18 cellular contexts compared by ENCODE assay signal in the genomic region with DNA sequence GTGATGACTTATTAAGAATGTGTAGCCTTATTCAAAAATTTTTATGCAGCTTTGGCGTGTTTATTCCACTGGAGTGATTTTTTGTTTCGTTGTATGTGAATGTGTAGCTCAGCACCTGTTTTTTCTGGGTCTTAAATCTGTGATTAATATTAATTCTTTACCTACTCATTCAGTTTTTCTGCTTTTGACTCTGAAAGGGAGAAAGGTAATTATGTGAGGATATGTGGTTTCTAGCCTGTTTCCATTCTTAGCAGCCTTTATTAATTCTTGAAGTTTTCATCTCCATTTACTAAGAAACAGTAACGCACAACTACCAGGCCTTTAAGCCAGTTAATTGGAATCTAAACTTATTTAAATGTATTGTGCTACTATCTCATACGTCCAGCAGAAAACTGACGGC. TPM values are rescaled to one million over a fixed set of nuclear protein-coding genes. Genes with fewer than 3 reads are reported as not detected.
A peak's percentile ranks its signal among the peaks of the same experiment; 100 is the strongest.
DNase-seq lines count a peak whose midpoint lies in the region; ATAC-seq and TF ChIP-seq lines count a peak whose summit lies in the region.
"Had no signal": no experiment of that assay in that cellular context is flagged by ENCODE, and none has a peak within 500 bp of the region (broad histone marks: within the 10 kb centered on the region; RNA-seq: fewer than 3 reads in every experiment).

No MANE protein-coding gene starts in this region.

- peak; percentile 39 for ATAC-seq in activated CD4-positive, alpha-beta T cell treated with anti-CD3 and anti-CD28 coated beads for 36 hours
- no peak for ATAC-seq in T-helper 17 cell

- H3K27me3 Mint-ChIP-seq in activated CD4-positive, alpha-beta T cell treated with anti-CD3 and anti-CD28 coated beads for 36 hours = no peaks in the 10 kb centered on the region
- H3K27me3 Mint-ChIP-seq in CD8-positive, alpha-beta memory T cell = no peaks in the 10 kb centered on the region
- no peaks in the 10 kb centered on the region for H3K27me3 Mint-ChIP-seq in T-helper 17 cell
- peaks cover 5% of the 10 kb centered on the region for H3K27me3 Mint-ChIP-seq in nephron progenitor cell (ENCODE audit: low read depth, poor library complexity)

- H3K4me3 Mint-ChIP-seq in activated CD4-positive, alpha-beta T cell treated with anti-CD3 and anti-CD28 coated beads for 36 hours = no peak overlapping the region
- no peak overlapping the region for H3K4me3 Mint-ChIP-seq in CD8-positive, alpha-beta memory T cell
- no peak overlapping the region for H3K4me3 Mint-ChIP-seq in T-helper 17 cell
- H3K4me3 Mint-ChIP-seq in nephron progenitor cell = no peak overlapping the region
- H3K4me3 Mint-ChIP-seq: H9 had no signal

- H3K36me3 Mint-ChIP-seq in activated CD4-positive, alpha-beta T cell treated with anti-CD3 and anti-CD28 coated beads for 36 hours (ENCODE audit: low read depth) = peaks cover 45% of the 10 kb centered on the region
- H3K36me3 Mint-ChIP-seq in CD8-positive, alpha-beta memory T cell = peaks cover 8 to 61% (median 20%) of the 10 kb centered on the region in 3 donors
- H3K36me3 Mint-ChIP-seq in T-helper 17 cell (ENCODE audit: low read depth) (peaks cover 4% of the 10 kb centered on the region), nephron progenitor cell (ENCODE audit: low read depth) (peaks cover 31% of the 10 kb centered on the region)

- H3K4me3 ChIP-seq in CD8-positive, alpha-beta memory T cell (ENCODE audit: low read length) = no peak overlapping the region
- H3K4me3 ChIP-seq in tibial artery = no peak overlapping the region
- H3K4me3 ChIP-seq: BLaER1, MG63 had no signal

- H3K9me3 ChIP-seq in CD8-positive, alpha-beta memory T cell (ENCODE audit: low read length) = no peaks in the 10 kb centered on the region
- H3K9me3 ChIP-seq in T-helper 17 cell (ENCODE audit: control insufficient read depth, low read length, poor library complexity, severe bottlenecking) (no peaks in the 10 kb centered on the region), tibial artery (no peaks in the 10 kb centered on the region)
- H3K9me3 ChIP-seq: BLaER1, MG63 had no signal

- TF ChIP-seq CTCF in nephron progenitor cell (IDR thresholded peaks at IDR 0.05) = no peak
- no peak for TF ChIP-seq CTCF in tibial artery (IDR thresholded peaks at IDR 0.05)

- CTCF ChIA-PET in activated CD4-positive, alpha-beta T cell treated with anti-CD3 and anti-CD28 coated beads for 36 hours (lab: Charles Lee) = interaction anchor here (0.7 kb wide), 1 partner anchor 48 kb away, joined by 3 read pairs; the partner anchor contains the start of gene CNEP1R1
- CTCF ChIA-PET in CD8-positive, alpha-beta memory T cell (lab: Charles Lee) = no interaction called here

- no peaks in the 10 kb centered on the region for H3K27me3 ChIP-seq in CD8-positive, alpha-beta memory T cell (ENCODE audit: insufficient read depth, low read length, poor library complexity, severe bottlenecking)
- no peaks in the 10 kb centered on the region for H3K27me3 ChIP-seq in tibial artery
- H3K27me3 ChIP-seq: BLaER1, MG63 had no signal

- H3K27ac Mint-ChIP-seq in activated CD4-positive, alpha-beta T cell treated with anti-CD3 and anti-CD28 coated beads for 36 hours = peak overlapping the region; percentile 23
- peak overlapping the region in 5 of 8 donors; percentile 3 to 56 (median 39) for H3K27ac Mint-ChIP-seq in CD8-positive, alpha-beta memory T cell
- H3K27ac Mint-ChIP-seq in T-helper 17 cell (peak overlapping the region; percentile 51), nephron progenitor cell (peak overlapping the region; percentile 89)

- POLR2A ChIA-PET in activated CD4-positive, alpha-beta T cell treated with anti-CD3 and anti-CD28 coated beads for 36 hours (lab: Charles Lee) = no interaction called here
- POLR2A ChIA-PET in CD8-positive, alpha-beta memory T cell (lab: Charles Lee) = no interaction called here

- H3K27ac ChIP-seq in CD8-positive, alpha-beta memory T cell (ENCODE audit: low read depth, low read length) = no peak overlapping the region
- no peak overlapping the region for H3K27ac ChIP-seq in tibial artery
- H3K27ac ChIP-seq: BLaER1 had no signal

- peaks cover 41% of the 10 kb centered on the region for H3K4me1 Mint-ChIP-seq in activated CD4-positive, alpha-beta T cell treated with anti-CD3 and anti-CD28 coated beads for 36 hours
- H3K4me1 Mint-ChIP-seq in CD8-positive, alpha-beta memory T cell = peaks cover 32 to 58% (median 45%) of the 10 kb centered on the region in 3 donors
- H3K4me1 Mint-ChIP-seq in T-helper 17 cell (peaks cover 28% of the 10 kb centered on the region), nephron progenitor cell (peaks cover 16% of the 10 kb centered on the region)

- no peak for DNase-seq in activated CD4-positive, alpha-beta T cell treated with anti-CD3 and anti-CD28 coated beads for 36 hours
- no peak for DNase-seq in activated CD4-positive, alpha-beta T cell treated with anti-CD3 and anti-CD28 coated beads for 48 hours
- DNase-seq in CD8-positive, alpha-beta memory T cell = no peak
- DNase-seq in T-helper 17 cell (no peak), nephron progenitor cell (no peak), tibial artery (no peak)
- no peak for DNase-seq in NK-92 treated with Interleukin-12 subunit alpha and Interleukin-12 subunit beta, amount 100 ng/mL, for 24 hours (lab: John Stamatoyannopoulos, UW)
- DNase-seq in stimulated activated naive CD4-positive, alpha-beta T cell (lab: John Stamatoyannopoulos, UW) = no peak
- DNase-seq: DMS 273 treated with DMSO at 0.1 percent for 48 hours, GDM1, H9, MG63, NCI-H1092, NCI-H1694, NCI-H2227 treated with DMSO at 0.1 percent for 48 hours, NCI-H524, Right ventricle myocardium superior had no signal

- H3K9me3 Mint-ChIP-seq in activated CD4-positive, alpha-beta T cell treated with anti-CD3 and anti-CD28 coated beads for 36 hours (ENCODE audit: low read depth) = no peaks in the 10 kb centered on the region
- H3K9me3 Mint-ChIP-seq in CD8-positive, alpha-beta memory T cell = no peaks in the 10 kb centered on the region
- H3K9me3 Mint-ChIP-seq in nephron progenitor cell = no peaks in the 10 kb centered on the region
- H3K9me3 Mint-ChIP-seq: H9 had no signal

- peaks cover 7% of the 10 kb centered on the region for H3K4me1 ChIP-seq in CD8-positive, alpha-beta memory T cell (ENCODE audit: insufficient read depth, low read length)
- peaks cover 0 to 11% (median 2%) of the 10 kb centered on the region in 4 donors for H3K4me1 ChIP-seq in tibial artery

- intact Hi-C loops in activated CD4-positive, alpha-beta T cell treated with anti-CD3 and anti-CD28 coated beads for 36 hours (cut with DNase I, micrococcal nuclease) = no loop called here
- intact Hi-C loops in tibial artery (cut with DNase I; ENCODE audit: low total_unique reads) = no loop called here

- peaks cover 12% of the 10 kb centered on the region for H3K36me3 ChIP-seq in CD8-positive, alpha-beta memory T cell (ENCODE audit: insufficient read depth, low read length)
- H3K36me3 ChIP-seq in tibial artery = peaks cover 0 to 30% (median 9%) of the 10 kb centered on the region in 3 donors
- H3K36me3 ChIP-seq: MG63 had no signal

RNA-seq across cellular contexts. Expression of gene HEATR3, which starts 7.0 kb away (rescaled TPM):
- total RNA-seq in activated CD4-positive, alpha-beta T cell treated with anti-CD3 and anti-CD28 coated beads for 36 hours = 10 to 100 TPM; 22.2 to 28.7 TPM
- total RNA-seq in CD8-positive, alpha-beta memory T cell = 10 to 100 TPM; 25.5 to 26.2 TPM
- polyA plus RNA-seq in CD8-positive, alpha-beta memory T cell = 7.4 TPM
- total RNA-seq in T-helper 17 cell = 10 to 100 TPM; 10.9 to 12.0 TPM

RNA-seq across cellular contexts. Expression of gene CNEP1R1, which starts 47.7 kb away (rescaled TPM):
- total RNA-seq in activated CD4-positive, alpha-beta T cell treated with anti-CD3 and anti-CD28 coated beads for 36 hours = 10 to 100 TPM; 19.3 to 22.8 TPM
- total RNA-seq in CD8-positive, alpha-beta memory T cell = 10 to 100 TPM; 21.2 to 23.6 TPM
- 22.8 TPM for polyA plus RNA-seq in CD8-positive, alpha-beta memory T cell
- 10 to 100 TPM; 32.6 to 32.8 TPM for total RNA-seq in T-helper 17 cell

Comparison
In these comparisons a context has a peak if more than half of its experiments do, and no peak if none do; other contexts are left out.
1. H3K27ac Mint-ChIP-seq: peak in every context shown above with its lines; median percentile 89 in nephron progenitor cell; 51 in T-helper 17 cell; 39 in CD8-positive, alpha-beta memory T cell; 23 in activated CD4-positive, alpha-beta T cell treated with anti-CD3 and anti-CD28 coated beads for 36 hours.